In genomic region chr5:167233507-167233906, GRCh38 we compare ENCODE assay signal across 24 cellular contexts.
"Had no signal": no experiment of that assay in that cellular context is flagged by ENCODE, and none has a peak within 500 bp of the region (broad histone marks: within the 10 kb centered on the region; RNA-seq: fewer than 3 reads in every experiment).

No MANE protein-coding gene starts in this region.

- H3K4me1 ChIP-seq: body of pancreas, esophagus squamous epithelium, left ventricle myocardium inferior, testis, uterus had no signal

- H3K9me3 ChIP-seq: body of pancreas, sigmoid colon, testis, uterus had no signal

- H3K36me3 ChIP-seq: esophagus squamous epithelium, left ventricle myocardium inferior, sigmoid colon, uterus had no signal

- H3K27me3 ChIP-seq: body of pancreas, esophagus squamous epithelium, hepatocyte, sigmoid colon, testis, uterus had no signal

- ATAC-seq: body of pancreas; stimulated activated naive B cell treated with anti-CD40 and anti-IgM and Interleukin-4, amounts not matched to agents 10 μg/mL and 1 μg/mL and 100 μg/mL, for 72 hours had no signal

- DNase-seq: activated CD4-positive, alpha-beta T cell treated with anti-CD3 and anti-CD28 coated beads for 4 hours; activated CD4-positive, alpha-beta T cell treated with anti-CD3 and anti-CD28 coated beads, Interleukin-2, amount 50 U/mL, for 48 hours; activated CD4-positive, CD25-positive, alpha-beta regulatory T cell; activated naive CD4-positive, alpha-beta T cell treated with Interleukin-2 at 50 U/mL for 16 hours; activated naive CD8-positive, alpha-beta T cell treated with anti-CD3 and anti-CD28 coated beads for 36 hours; activated T-cell treated with anti-CD3 and anti-CD28 coated beads, Interleukin-2, amount 50 U/mL, for 48 hours; amniotic stem cell; body of pancreas; esophagus squamous epithelium; glutamatergic neuron; immature natural killer cell; left ventricle myocardium inferior; nucleus accumbens; sigmoid colon; stimulated activated CD4-positive, alpha-beta T cell treated with anti-CD3 and anti-CD28 coated beads, Interleukin-2, amount 100 ng/mL, for 48 hours; stimulated activated CD8-positive, alpha-beta memory T cell treated with anti-CD3 and anti-CD28 coated beads, Interleukin-4, amount 100 ng/mL, for 48 hours; stimulated activated naive B cell treated with anti-CD40 and anti-IgM and Interleukin-4, amounts not matched to agents 10 μg/mL and 1 μg/mL and 100 μg/mL, for 72 hours; testis; trophoblast cell; uterus had no signal

- FAIRE-seq: colon, frontal cortex had no signal

- H3K4me3 ChIP-seq: body of pancreas, esophagus squamous epithelium, hepatocyte, left ventricle myocardium inferior, sigmoid colon, smooth muscle cell, testis, uterus had no signal

- H3K27ac ChIP-seq: body of pancreas, esophagus squamous epithelium, left ventricle myocardium inferior, sigmoid colon, testis had no signal
